In genomic region chr3:4980229-4981159, GRCh38 we compare ENCODE assay signal across 1 cellular context.
TF ChIP-seq lines count a peak whose summit lies in the region.

No MANE protein-coding gene starts in this region.

TF ChIP-seq in K562, 482 proteins besides CTCF, POLR2A, EP300 and RAD21 (continued from another document and continues in another):
- no peak for TF ChIP-seq ZBTB26 (CRISPR knock-in tag; IDR thresholded peaks at IDR 0.05)
- peak; percentile 83 for TF ChIP-seq KLF16 (IDR thresholded peaks at IDR 0.05)
- no peak for TF ChIP-seq ELF1 (tag; IDR thresholded peaks at IDR 0.05)
- TF ChIP-seq KDM4B (IDR thresholded peaks at IDR 0.05; ENCODE audit: borderline replicate concordance in 2 of 2, low read depth in 1 of 2) = peak in 1 of 2 experiments; percentile 84; a peak in 1 of 4 replicates
- no peak for TF ChIP-seq MBD2 (IDR thresholded peaks at IDR 0.05; ENCODE audit: borderline replicate concordance, low read depth)
- peak; percentile 9 for TF ChIP-seq ELF4 (CRISPR knock-in tag; IDR thresholded peaks at IDR 0.05)
- no peak for TF ChIP-seq NELFE (IDR thresholded peaks at IDR 0.05; ENCODE audit: insufficient read depth, insufficient read length)
- TF ChIP-seq ZBTB40 (IDR thresholded peaks at IDR 0.05) = no peak; the same call in none of the 2 replicates
- TF ChIP-seq ZBTB40 (CRISPR knock-in tag; IDR thresholded peaks at IDR 0.05) = no peak
- peak in 2 of 3 experiments; percentile 68 to 77 for TF ChIP-seq YY1 (IDR thresholded peaks at IDR 0.05; ENCODE audit: borderline replicate concordance in 1 of 3, control insufficient read depth in 1 of 3, extremely low read depth in 1 of 3, insufficient read depth in 3 of 3, insufficient read length in 1 of 3, insufficient replicate concordance in 2 of 3, low read depth in 1 of 3, low read length in 2 of 3)
- no peak for TF ChIP-seq MCM2 (IDR thresholded peaks at IDR 0.05; ENCODE audit: low read depth)
- no peak for TF ChIP-seq HIVEP1 (CRISPR knock-in tag; IDR thresholded peaks at IDR 0.05)
- peak; percentile 39 for TF ChIP-seq ARHGAP35 (IDR thresholded peaks at IDR 0.05; ENCODE audit: partially characterized antibody)
- TF ChIP-seq CREM (IDR thresholded peaks at IDR 0.05; ENCODE audit: low read depth) = peak; percentile 78
- TF ChIP-seq E2F6 (IDR thresholded peaks at IDR 0.05; ENCODE audit: borderline replicate concordance in 1 of 2, extremely low read depth in 1 of 2, insufficient read depth in 1 of 2, insufficient read length in 1 of 2, low read depth in 1 of 2, low read length in 1 of 2, poor library complexity in 1 of 2, severe bottlenecking in 1 of 2) = peak; percentile 57 to 60
- TF ChIP-seq RUNX1 (IDR thresholded peaks at IDR 0.05; ENCODE audit: low read depth) = peak; percentile 74; the same call in 1 of the 2 replicates
- TF ChIP-seq AFF4 (CRISPR knock-in tag; IDR thresholded peaks at IDR 0.05) = peak; percentile 96; the same call in 1 of the 2 replicates
- TF ChIP-seq PTRF (tag; IDR thresholded peaks at IDR 0.05) = no peak
- no peak for TF ChIP-seq HOXB6 (CRISPR knock-in tag; IDR thresholded peaks at IDR 0.05; ENCODE audit: borderline replicate concordance)
- TF ChIP-seq ZNF512 (tag; IDR thresholded peaks at IDR 0.05) = no peak
- peak; percentile 91 to 93 for TF ChIP-seq TBL1XR1 (IDR thresholded peaks at IDR 0.05; ENCODE audit: low read length in 2 of 2)
- peak; percentile 70; the same call in 1 of the 2 replicates for TF ChIP-seq MTA1 (IDR thresholded peaks at IDR 0.05; ENCODE audit: borderline replicate concordance)
- no peak for TF ChIP-seq PTTG1 (tag; IDR thresholded peaks at IDR 0.05; ENCODE audit: low read depth)
- no peak for TF ChIP-seq ARID1B (IDR thresholded peaks at IDR 0.05)
- no peak for TF ChIP-seq ADNP (tag; IDR thresholded peaks at IDR 0.05)
- TF ChIP-seq STAT5B (CRISPR knock-in tag; IDR thresholded peaks at IDR 0.05) = no peak
- no peak for TF ChIP-seq ESRRB (CRISPR knock-in tag; IDR thresholded peaks at IDR 0.05; ENCODE audit: borderline replicate concordance)
- TF ChIP-seq ZNF583 (CRISPR knock-in tag; IDR thresholded peaks at IDR 0.05) = peak; percentile 66; the same call in 1 of the 2 replicates
- no peak for TF ChIP-seq NFE2L1 (tag; IDR thresholded peaks at IDR 0.05; ENCODE audit: borderline replicate concordance, low read depth)
- TF ChIP-seq ZFP36 (IDR thresholded peaks at IDR 0.05; ENCODE audit: low read depth, low read length, partially characterized antibody) = peak; percentile 47
- TF ChIP-seq TFAP4 (CRISPR knock-in tag; IDR thresholded peaks at IDR 0.05; ENCODE audit: borderline replicate concordance) = peak; percentile 95
- no peak for TF ChIP-seq ZFP1 (CRISPR knock-in tag; IDR thresholded peaks at IDR 0.05)
- TF ChIP-seq NCOA1 (IDR thresholded peaks at IDR 0.05; ENCODE audit: low read depth) = peak; percentile 33; the same call in 1 of the 2 replicates
- no peak for TF ChIP-seq STAG1 (CRISPR knock-in tag; IDR thresholded peaks at IDR 0.05; ENCODE audit: borderline replicate concordance)
- TF ChIP-seq ERF (CRISPR knock-in tag; IDR thresholded peaks at IDR 0.05) = 0 out of 2 replicates have a peak, but pooled peaks have one; percentile 33
- peak; percentile 73 for TF ChIP-seq FOXP1 (CRISPR knock-in tag; IDR thresholded peaks at IDR 0.05)
- TF ChIP-seq CHD4 (IDR thresholded peaks at IDR 0.05; ENCODE audit: insufficient read depth, insufficient replicate concordance, low read depth, low read length, poor library complexity, severe bottlenecking) = no peak
- peak; percentile 89 for TF ChIP-seq CBX1 (IDR thresholded peaks at IDR 0.05; ENCODE audit: low read depth)
- TF ChIP-seq ZNF717 (CRISPR knock-in tag; IDR thresholded peaks at IDR 0.05) = no peak
- TF ChIP-seq ZNF444 (CRISPR knock-in tag; IDR thresholded peaks at IDR 0.05) = no peak
- no peak for TF ChIP-seq ZNF445 (CRISPR knock-in tag; IDR thresholded peaks at IDR 0.05; ENCODE audit: low read depth)
- no peak for TF ChIP-seq ZNF778 (CRISPR knock-in tag; IDR thresholded peaks at IDR 0.05)
- TF ChIP-seq ZNF785 (CRISPR knock-in tag; IDR thresholded peaks at IDR 0.05) = no peak
- TF ChIP-seq THAP12 (CRISPR knock-in tag; IDR thresholded peaks at IDR 0.05) = peak; percentile 35; the same call in 1 of the 2 replicates
- no peak for TF ChIP-seq SNRNP70 (optimal IDR thresholded peaks at IDR 0.05; ENCODE audit: low read depth, low read length)
- no peak for TF ChIP-seq DLX4 (CRISPR knock-in tag; IDR thresholded peaks at IDR 0.05)
